ENCODE assay signal across 2 cellular contexts in the genomic region with DNA sequence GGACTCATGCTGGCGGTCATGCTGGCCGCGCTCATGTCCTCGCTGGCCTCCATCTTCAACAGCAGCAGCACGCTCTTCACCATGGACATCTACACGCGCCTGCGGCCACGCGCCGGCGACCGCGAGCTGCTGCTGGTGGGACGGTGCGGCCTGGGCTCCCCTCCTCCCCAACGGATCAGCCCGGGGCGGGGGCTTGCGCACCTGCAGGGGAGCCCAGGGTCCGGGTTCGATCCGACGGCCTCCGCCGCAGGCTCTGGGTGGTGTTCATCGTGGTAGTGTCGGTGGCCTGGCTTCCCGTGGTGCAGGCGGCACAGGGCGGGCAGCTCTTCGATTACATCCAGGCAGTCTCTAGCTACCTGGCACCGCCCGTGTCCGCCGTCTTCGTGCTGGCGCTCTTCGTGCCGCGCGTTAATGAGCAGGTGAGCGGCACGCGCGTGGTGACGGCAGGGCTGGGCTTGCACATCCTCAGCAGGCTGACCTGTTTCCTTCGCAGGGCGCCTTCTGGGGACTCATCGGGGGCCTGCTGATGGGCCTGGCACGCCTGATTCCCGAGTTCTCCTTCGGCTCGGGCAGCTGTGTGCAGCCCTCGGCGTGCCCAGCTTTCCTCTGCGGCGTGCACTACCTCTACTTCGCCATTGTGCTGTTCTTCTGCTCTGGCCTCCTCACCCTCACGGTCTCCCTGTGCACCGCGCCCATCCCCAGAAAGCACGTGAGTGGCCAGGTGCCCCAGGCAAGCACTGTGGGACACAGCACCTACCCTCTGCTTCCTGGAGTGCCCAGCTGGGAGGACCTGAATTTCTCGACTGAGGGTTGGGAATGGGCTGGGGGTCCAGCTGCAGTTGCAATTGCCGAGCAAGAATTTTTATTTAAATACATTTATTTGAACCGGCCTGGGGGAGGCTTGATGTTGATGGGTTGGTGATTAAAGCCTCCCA.
TF ChIP-seq lines count a peak whose summit lies in the region.

No MANE protein-coding gene starts in this region.

TF ChIP-seq in A549, 52 proteins besides CTCF, POLR2A, EP300 and RAD21:
- TF ChIP-seq RARB (CRISPR knock-in tag; IDR thresholded peaks at IDR 0.05) (no peak), RFX5 (IDR thresholded peaks at IDR 0.05) (no peak), POLR2AphosphoS2 (conservative IDR thresholded peaks at IDR 0.05; ENCODE audit: low read length) (no peak)

TF ChIP-seq in GM23338, 12 proteins besides CTCF, POLR2A, EP300 and RAD21:
- TF ChIP-seq POLR2AphosphoS5 (IDR thresholded peaks at IDR 0.05; ENCODE audit: low read depth) (peak; percentile 29; the same call in 1 of the 2 replicates), ZNF114 (CRISPR knock-in tag; IDR thresholded peaks at IDR 0.05) (no peak)
TF ChIP-seq in GM23338: peak in this region for 1.
